ENCODE assay signal across 13 cellular contexts in the genomic region with DNA sequence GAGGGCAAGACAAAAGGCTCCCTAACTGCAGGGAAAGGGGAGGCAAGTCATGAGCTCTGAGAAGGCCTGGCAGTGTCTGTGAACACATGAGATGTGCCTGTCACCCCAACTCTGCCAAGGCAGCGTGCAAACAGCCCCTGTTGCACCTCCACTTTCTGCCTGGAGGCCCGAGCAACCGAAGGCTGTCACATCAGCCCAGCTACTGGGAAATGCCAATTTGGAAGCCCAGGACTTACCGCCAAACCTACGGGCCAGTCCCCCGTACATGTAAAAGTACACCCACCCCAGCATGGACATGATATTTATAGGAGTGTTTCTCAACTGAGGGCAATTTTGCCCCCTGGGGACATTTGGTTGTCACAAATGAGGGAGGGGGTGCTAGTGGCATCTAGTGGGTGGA. TPM values are rescaled to one million over a fixed set of nuclear protein-coding genes. Genes with fewer than 3 reads are reported as not detected.
DNase-seq lines count a peak whose midpoint lies in the region; ATAC-seq and TF ChIP-seq lines count a peak whose summit lies in the region.
"Had no signal": no experiment of that assay in that cellular context is flagged by ENCODE, and none has a peak within 500 bp of the region (broad histone marks: within the 10 kb centered on the region; RNA-seq: fewer than 3 reads in every experiment).

No MANE protein-coding gene starts in this region.

- no peak overlapping the region for H3K14ac ChIP-seq in trophoblast cell (ENCODE audit: low read length)

- peak overlapping the region; percentile 24 for H2AFZ ChIP-seq in trophoblast cell (ENCODE audit: insufficient read depth, low read length, poor library complexity)

- no peak overlapping the region for H3K23ac ChIP-seq in trophoblast cell (ENCODE audit: low read length)

- no peak overlapping the region for H2BK5ac ChIP-seq in trophoblast cell (ENCODE audit: low read depth, low read length, poor library complexity)

- CTCF ChIA-PET in activated CD8-positive, alpha-beta memory T cell treated with anti-CD3 and anti-CD28 coated beads, Interleukin-2, amount 10 ng/mL, durations not matched to agents 7 days and 5 days (lab: Charles Lee), result interaction anchor here (0.8 to 2.1 kb wide), 10 partner anchors 9 to 349 kb away, joined by 3 to 11 read pairs (median 4); no protein-coding TSS in a partner anchor

- H3K9ac ChIP-seq in trophoblast cell (ENCODE audit: low read length), result no peak overlapping the region
- H3K9ac ChIP-seq in endodermal cell (ENCODE audit: extremely low read depth, low read length, poor library complexity, severe bottlenecking), result no peak overlapping the region

- TF ChIP-seq CTCF in HFFc6 (IDR thresholded peaks at IDR 0.05) (no peak), endodermal cell (conservative IDR thresholded peaks at IDR 0.05) (no peak)

- no peak overlapping the region for H4K12ac ChIP-seq in trophoblast cell (ENCODE audit: low read depth, low read length)

- H3K4ac ChIP-seq in trophoblast cell (ENCODE audit: low read depth, low read length), result no peak overlapping the region

- H3K27me3 Mint-ChIP-seq in activated CD8-positive, alpha-beta memory T cell treated with anti-CD3 and anti-CD28 coated beads, Interleukin-2, amount 10 ng/mL, durations not matched to agents 7 days and 5 days, result peaks cover 5% of the 10 kb centered on the region
- H3K27me3 Mint-ChIP-seq in HFFc6 (ENCODE audit: insufficient read depth) (peaks cover 2% of the 10 kb centered on the region), endodermal cell (ENCODE audit: insufficient read depth) (peaks cover 10% of the 10 kb centered on the region)
- peaks cover 2% of the 10 kb centered on the region for H3K27me3 Mint-ChIP-seq in activated naive CD8-positive, alpha-beta T cell

- peaks cover 9% of the 10 kb centered on the region for H3K4me1 Mint-ChIP-seq in activated CD8-positive, alpha-beta memory T cell treated with anti-CD3 and anti-CD28 coated beads, Interleukin-2, amount 10 ng/mL, durations not matched to agents 7 days and 5 days
- H3K4me1 Mint-ChIP-seq in HFFc6 (ENCODE audit: low read depth) (peaks cover 37% of the 10 kb centered on the region), endodermal cell (peaks cover 12% of the 10 kb centered on the region)
- peaks cover 6% of the 10 kb centered on the region for H3K4me1 Mint-ChIP-seq in activated naive CD8-positive, alpha-beta T cell (ENCODE audit: low read depth)

- no peak overlapping the region for H3K4me2 ChIP-seq in trophoblast cell (ENCODE audit: low read length)
- H3K4me2 ChIP-seq: smooth muscle cell had no signal

- no peaks in the 10 kb centered on the region for H3K79me2 ChIP-seq in trophoblast cell (ENCODE audit: control insufficient read depth, insufficient read depth, low read length, poor library complexity)

- H3K9me3 ChIP-seq in trophoblast cell (ENCODE audit: insufficient read depth, low read depth, low read length) (no peaks in the 10 kb centered on the region), endodermal cell (ENCODE audit: control insufficient read depth, low read length) (no peaks in the 10 kb centered on the region)
- H3K9me3 ChIP-seq: heart left ventricle, upper lobe of left lung had no signal

- H3K36me3 ChIP-seq in trophoblast cell (ENCODE audit: control insufficient read depth in 1 of 2, insufficient read depth in 2 of 2, low read length in 2 of 2), result no peaks in the 10 kb centered on the region
- no peaks in the 10 kb centered on the region for H3K36me3 ChIP-seq in endodermal cell (ENCODE audit: control insufficient read depth, insufficient read depth, low read length)
- H3K36me3 ChIP-seq: heart left ventricle, upper lobe of left lung had no signal

- H4K91ac ChIP-seq in trophoblast cell (ENCODE audit: low read depth, low read length), result peak overlapping the region; percentile 30

- no peaks in the 10 kb centered on the region for H3K9me3 Mint-ChIP-seq in activated CD8-positive, alpha-beta memory T cell treated with anti-CD3 and anti-CD28 coated beads, Interleukin-2, amount 10 ng/mL, durations not matched to agents 7 days and 5 days (ENCODE audit: low read depth)
- H3K9me3 Mint-ChIP-seq in HFFc6 (no peaks in the 10 kb centered on the region), endodermal cell (no peaks in the 10 kb centered on the region)
- no peaks in the 10 kb centered on the region for H3K9me3 Mint-ChIP-seq in activated naive CD8-positive, alpha-beta T cell (ENCODE audit: low read depth)
- H3K9me3 Mint-ChIP-seq: T-cell had no signal

- peak overlapping the region; percentile 42 for H2BK12ac ChIP-seq in trophoblast cell (ENCODE audit: low read length)

- H3K4me3 Mint-ChIP-seq in activated CD8-positive, alpha-beta memory T cell treated with anti-CD3 and anti-CD28 coated beads, Interleukin-2, amount 10 ng/mL, durations not matched to agents 7 days and 5 days, result no peak overlapping the region
- H3K4me3 Mint-ChIP-seq in HFFc6, result no peak overlapping the region
- no peak overlapping the region for H3K4me3 Mint-ChIP-seq in activated naive CD8-positive, alpha-beta T cell
- no peak overlapping the region for H3K4me3 Mint-ChIP-seq in endodermal cell
- H3K4me3 Mint-ChIP-seq: T-cell had no signal

- no peak for ATAC-seq in activated CD8-positive, alpha-beta memory T cell treated with anti-CD3 and anti-CD28 coated beads, Interleukin-2, amount 10 ng/mL, durations not matched to agents 7 days and 5 days
- no peak for ATAC-seq in HG02973 (IDR thresholded peaks at IDR 0.05; ENCODE audit: unreplicated experiment)

- WGBS in trophoblast cell (ENCODE audit: extremely low coverage, insufficient coverage, insufficient read length), result no CpG with 5 or more reads among the region's 6 CpGs
- WGBS in endodermal cell (ENCODE audit: insufficient coverage in 1 of 2, insufficient read length in 1 of 2), 2 experiments, result 96 to 97% methylated on average over 5 to 6 of the region's 6 CpGs

- H2BK120ac ChIP-seq in trophoblast cell (ENCODE audit: insufficient read depth, low read length, poor library complexity), result no peak overlapping the region

- H3K4me1 ChIP-seq in trophoblast cell (ENCODE audit: control insufficient read depth in 1 of 2, insufficient read depth in 2 of 2, low read length in 2 of 2) (peaks cover 21% of the 10 kb centered on the region in 2 experiments), endodermal cell (ENCODE audit: control insufficient read depth, insufficient read depth, low read length) (no peaks in the 10 kb centered on the region)

- no peak overlapping the region for H4K8ac ChIP-seq in trophoblast cell (ENCODE audit: low read depth, low read length)

- H3K18ac ChIP-seq in trophoblast cell (ENCODE audit: low read length), result no peak overlapping the region

- H3K27ac Mint-ChIP-seq in activated CD8-positive, alpha-beta memory T cell treated with anti-CD3 and anti-CD28 coated beads, Interleukin-2, amount 10 ng/mL, durations not matched to agents 7 days and 5 days, result no peak overlapping the region
- 0 out of 2 replicates have a peak overlapping the region, but pooled peaks have one; percentile 29 for H3K27ac Mint-ChIP-seq in HFFc6
- H3K27ac Mint-ChIP-seq in activated naive CD8-positive, alpha-beta T cell, result peak overlapping the region; percentile 59
- H3K27ac Mint-ChIP-seq in endodermal cell, result no peak overlapping the region
- H3K27ac Mint-ChIP-seq: T-cell had no signal

- H3K27me3 ChIP-seq in trophoblast cell (ENCODE audit: insufficient read depth, low read length) (no peaks in the 10 kb centered on the region), endodermal cell (ENCODE audit: control insufficient read depth, insufficient read depth, low read length, poor library complexity, severe bottlenecking) (no peaks in the 10 kb centered on the region)
- H3K27me3 ChIP-seq: heart left ventricle, upper lobe of left lung had no signal

- H3K4me3 ChIP-seq in trophoblast cell (ENCODE audit: low read depth, low read length), result no peak overlapping the region
- no peak overlapping the region for H3K4me3 ChIP-seq in endodermal cell (ENCODE audit: low read length)
- H3K4me3 ChIP-seq: heart left ventricle, smooth muscle cell, upper lobe of left lung had no signal

- no peak overlapping the region for H2AK5ac ChIP-seq in trophoblast cell (ENCODE audit: low read length)

- peaks cover 5% of the 10 kb centered on the region for H3K79me1 ChIP-seq in trophoblast cell (ENCODE audit: low read length)

- DNase-seq in activated CD8-positive, alpha-beta memory T cell treated with anti-CD3 and anti-CD28 coated beads, Interleukin-2, amount 50 U/mL, for 48 hours, result peak; percentile 56
- DNase-seq in activated CD8-positive, alpha-beta memory T cell treated with anti-CD3 and anti-CD28 coated beads, Interleukin-2, amount 10 ng/mL, durations not matched to agents 7 days and 5 days, result no peak
- no peak for DNase-seq in HFFc6
- no peak for DNase-seq in trophoblast cell
- no peak for DNase-seq in endodermal cell
- DNase-seq in NCI-H146 treated with DMSO at 0.1 percent for 48 hours (lab: John Stamatoyannopoulos, UW; ENCODE audit: unreplicated experiment), result no peak

- H3K36me3 Mint-ChIP-seq in activated CD8-positive, alpha-beta memory T cell treated with anti-CD3 and anti-CD28 coated beads, Interleukin-2, amount 10 ng/mL, durations not matched to agents 7 days and 5 days, result no peaks in the 10 kb centered on the region
- H3K36me3 Mint-ChIP-seq in HFFc6 (ENCODE audit: low read depth) (no peaks in the 10 kb centered on the region), endodermal cell (ENCODE audit: low read depth) (no peaks in the 10 kb centered on the region)
- peaks cover 3% of the 10 kb centered on the region for H3K36me3 Mint-ChIP-seq in activated naive CD8-positive, alpha-beta T cell
- H3K36me3 Mint-ChIP-seq: T-cell had no signal

- H3K27ac ChIP-seq in trophoblast cell (ENCODE audit: low read depth, low read length), result no peak overlapping the region
- no peak overlapping the region for H3K27ac ChIP-seq in endodermal cell (ENCODE audit: low read depth, low read length)
- H3K27ac ChIP-seq: C4-2B, heart left ventricle, upper lobe of left lung had no signal

RNA-seq across cellular contexts. Expression of a gene that starts 27.3 kb away (rescaled TPM):
- total RNA-seq in activated CD8-positive, alpha-beta memory T cell treated with anti-CD3 and anti-CD28 coated beads, Interleukin-2, amount 10 ng/mL, durations not matched to agents 7 days and 5 days, result 1 to 10 TPM; 4.6 to 6.4 TPM
- total RNA-seq in HFFc6 (2021; fragmentation: NEBNext Ultra II Directional; extraction: Animal tissue kit (Norgen Biotek cat#: 25700)), result 10 to 100 TPM; 11.2 to 18.2 (median 16.8) TPM
- polyA plus RNA-seq in trophoblast cell (2013), result 7.8 and 8.0 TPM in 2 replicates
- total RNA-seq in endodermal cell, result 1 to 10 TPM; 8.4 to 9.0 TPM
- 17.7 TPM for polyA plus RNA-seq in endodermal cell (2013, experiment 1 of 2)
- 15.2 TPM for polyA plus RNA-seq in endodermal cell (2013, experiment 2 of 2)

RNA-seq across cellular contexts. Expression of a gene that starts 54.0 kb away (rescaled TPM):
- total RNA-seq in activated CD8-positive, alpha-beta memory T cell treated with anti-CD3 and anti-CD28 coated beads, Interleukin-2, amount 10 ng/mL, durations not matched to agents 7 days and 5 days, result not detected
- 1 to 10 TPM in 4 of 6 experiments, under 1 TPM in 2; 0.55 to 1.6 (median 1.4) TPM for total RNA-seq in HFFc6 (2021; fragmentation: NEBNext Ultra II Directional; extraction: Animal tissue kit (Norgen Biotek cat#: 25700))
- 0.40 and 0.41 TPM in 2 replicates for polyA plus RNA-seq in trophoblast cell (2013)
- not detected for total RNA-seq in endodermal cell
- 0.18 TPM for polyA plus RNA-seq in endodermal cell (2013, experiment 1 of 2)
- polyA plus RNA-seq in endodermal cell (2013, experiment 2 of 2), result 0.17 TPM

Comparison
In these comparisons a context has a peak if more than half of its experiments do, and no peak if none do; other contexts are left out.
1. H3K27ac Mint-ChIP-seq: peak in HFFc6 (single experiment) and activated naive CD8-positive, alpha-beta T cell (single experiment); none in activated CD8-positive, alpha-beta memory T cell treated with anti-CD3 and anti-CD28 coated beads, Interleukin-2, amount 10 ng/mL, durations not matched to agents 7 days and 5 days (single experiment) and endodermal cell (single experiment).